11 cellular contexts compared by ENCODE assay signal in the genomic region with DNA sequence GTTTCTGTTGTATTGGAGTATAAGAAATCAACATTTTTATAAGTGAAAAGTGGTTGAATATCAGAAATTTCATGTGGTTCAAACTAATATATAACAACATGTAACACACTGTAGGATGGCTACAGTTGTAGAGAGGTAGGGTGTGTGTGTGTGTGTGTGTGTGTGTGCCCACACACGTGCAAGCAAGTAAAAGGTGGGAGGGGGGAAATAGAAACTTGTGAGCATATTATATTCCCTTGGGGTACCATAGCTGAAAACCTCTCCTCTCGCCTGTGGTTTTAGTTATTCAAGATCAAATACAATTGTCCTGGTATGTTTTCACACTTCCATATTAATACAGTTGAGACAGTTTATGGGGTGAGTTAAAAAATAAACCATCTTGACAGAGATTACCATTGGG. TPM values are rescaled to one million over a fixed set of nuclear protein-coding genes. Genes with fewer than 3 reads are reported as not detected.
DNase-seq lines count a peak whose midpoint lies in the region; ATAC-seq, FAIRE-seq and TF ChIP-seq lines count a peak whose summit lies in the region.
"Had no signal": no experiment of that assay in that cellular context is flagged by ENCODE, and none has a peak within 500 bp of the region (broad histone marks: within the 10 kb centered on the region; RNA-seq: fewer than 3 reads in every experiment).

No MANE protein-coding gene starts in this region.

- no peak for FAIRE-seq in GM12878 (lab: Jason Lieb, UNC)

- H3K36me3 ChIP-seq in heart left ventricle: peaks cover 0 to 29% (median 10%) of the 10 kb centered on the region in 9 donors
- peaks cover 8 to 12% of the 10 kb centered on the region in 2 experiments for H3K36me3 ChIP-seq in HEK293 (ENCODE audit: control insufficient read depth in 2 of 2, insufficient read depth in 1 of 2, low read length in 2 of 2)
- no peaks in the 10 kb centered on the region for H3K36me3 ChIP-seq in GM12878 (ENCODE audit: control insufficient read depth in 2 of 2, insufficient read depth in 2 of 2, low read length in 1 of 2)

- CTCF ChIA-PET in HEK293 (lab: Yijun Ruan, JAX): interaction anchor here (0.6 to 7.6 kb wide), 29 partner anchors 8 to 403 kb away, joined by 3 to 119 read pairs (median 5); partner anchors contain the start of gene MXI1
- CTCF ChIA-PET in GM12878 (lab: Yijun Ruan, JAX): interaction anchor here (0.5 to 6.7 kb wide), 38 partner anchors 9 to 394 kb away, joined by 3 to 105 read pairs (median 4); partner anchors contain the start of gene MXI1

- DNase-seq in heart left ventricle (no peak), Right ventricle myocardium inferior (ENCODE audit: missing footprints) (no peak), GM12878 (ENCODE audit: low read depth, low spot score) (no peak), substantia nigra (lab: John Stamatoyannopoulos, UW) (no peak), NCI-H526 (lab: John Stamatoyannopoulos, UW) (no peak), NCI-H2107 treated with DMSO at 0.1 percent for 48 hours (lab: John Stamatoyannopoulos, UW; ENCODE audit: unreplicated experiment) (no peak)
- no peak for DNase-seq in stimulated activated CD4-positive, alpha-beta T cell treated with anti-CD3 and anti-CD28 coated beads, Interleukin-1b, Interleukin-23, amount 100 ng/mL, for 48 hours
- DNase-seq: 8988T, NCI-H510A had no signal

- no peak overlapping the region for H3K4me3 ChIP-seq in heart left ventricle
- no peak overlapping the region for H3K4me3 ChIP-seq in HEK293 (ENCODE audit: low read depth, low read length)
- no peak overlapping the region for H3K4me3 ChIP-seq in GM12878

- WGBS in heart left ventricle, 4 donors: 61 to 64% (median 63%) methylated on average over 2 of the region's 2 CpGs
- WGBS in GM12878 (ENCODE audit: insufficient coverage, insufficient replicate concordance, low lambda C conversion rate, missing lambda C conversion rate): 29% methylated on average over 2 of the region's 2 CpGs

- ATAC-seq in heart left ventricle: no peak
- no peak for ATAC-seq in Right ventricle myocardium inferior
- no peak for ATAC-seq in GM12878

- no peaks in the 10 kb centered on the region for H3K27me3 ChIP-seq in heart left ventricle
- no peaks in the 10 kb centered on the region; a peak in 1 of 4 replicates for H3K27me3 ChIP-seq in GM12878 (replicated peaks in 1 of 2; ENCODE audit: control insufficient read depth in 2 of 2, insufficient read depth in 2 of 2, low read length in 1 of 2)

- SMC1A ChIA-PET in GM12878 (lab: Charles Lee; ENCODE audit: uncharacterized antibody, unreplicated experiment): interaction anchor here (0.5 to 3.3 kb wide), 36 partner anchors 9 to 395 kb away, joined by 3 to 34 read pairs (median 5); partner anchors contain the start of gene MXI1

- H3K4me2 ChIP-seq in GM12878 (ENCODE audit: control insufficient read depth, insufficient read depth): no peak overlapping the region

- no peak for TF ChIP-seq CTCF in heart left ventricle (IDR thresholded peaks at IDR 0.05)
- no peak for TF ChIP-seq CTCF in HEK293 (tag by site-specific recombination; IDR thresholded peaks at IDR 0.05)
- TF ChIP-seq CTCF in GM12878 (IDR thresholded peaks at IDR 0.05 in 2 of 3, conservative IDR thresholded peaks at IDR 0.05 in 1 of 3; ENCODE audit: control insufficient read depth in 2 of 3, extremely low read depth in 1 of 3, insufficient read depth in 1 of 3, low read depth in 3 of 3, low read length in 3 of 3): no peak

- intact Hi-C loops in heart left ventricle (cut with DNase I): loop anchor here (2.0 to 10.0 kb wide), 12 partner anchors 51 to 396 kb away; partner anchors contain the start of genes MXI1 (in 5 of the 10) and ADD3 (in 1 of the 10)
- intact Hi-C loops in Right ventricle myocardium inferior (cut with DNase I): loop anchor here (2.0 to 10.0 kb wide), 4 partner anchors 52 to 396 kb away; partner anchors contain the start of gene ADD3
- intact Hi-C loops in GM12878 (cut with micrococcal nuclease; ENCODE audit: unreplicated experiment): loop anchor here (2.0 to 10.0 kb wide), 3 partner anchors 36 to 324 kb away; no protein-coding TSS in a partner anchor

- H3K4me1 ChIP-seq in heart left ventricle (peaks cover 5 to 73% (median 44%) of the 10 kb centered on the region in 12 donors), HEK293 (ENCODE audit: control insufficient read depth, insufficient read depth, low read length) (peaks cover 20% of the 10 kb centered on the region), GM12878 (ENCODE audit: control insufficient read depth, insufficient read depth, low read length) (peaks cover 3% of the 10 kb centered on the region; the same call in 1 of the 2 replicates)

- no peak for TF ChIP-seq EP300 in GM12878 (IDR thresholded peaks at IDR 0.05; ENCODE audit: borderline replicate concordance in 1 of 2, control insufficient read depth in 1 of 2, low read depth in 2 of 2, low read length in 2 of 2)

- H4K20me1 ChIP-seq in GM12878 (ENCODE audit: control insufficient read depth, insufficient read depth): no peaks in the 10 kb centered on the region

- no peak for TF ChIP-seq RAD21 in GM12878 (IDR thresholded peaks at IDR 0.05; ENCODE audit: insufficient read depth, low read depth, low read length)

- RAD21 ChIA-PET in GM12878 (lab: Charles Lee; ENCODE audit: unreplicated experiment): interaction anchor here (0.6 to 3.6 kb wide), 14 partner anchors 17 to 397 kb away, joined by 3 to 42 read pairs (median 6); partner anchors contain the start of gene MXI1

- H3K27ac ChIP-seq in heart left ventricle (peak overlapping the region in 8 of 12 donors; percentile 2 to 52 (median 25)), HEK293 (ENCODE audit: extremely low read depth, low read depth, low read length) (no peak overlapping the region), GM12878 (ENCODE audit: control insufficient read depth, insufficient read depth) (no peak overlapping the region), substantia nigra (ENCODE audit: low read depth, low read length, poor library complexity, severe bottlenecking) (peak overlapping the region; percentile 75)
- H3K27ac ChIP-seq: C4-2B had no signal

- no TSS peak for BruUV-seq in GM12878 (replicated peaks; lab: Mats Ljungman, UMichigan)

- TF ChIP-seq POLR2A in heart left ventricle (IDR thresholded peaks at IDR 0.05) (no peak), GM12878 (IDR thresholded peaks at IDR 0.05; ENCODE audit: low read depth, low read length) (no peak)

- H3K9me3 ChIP-seq in heart left ventricle (no peaks in the 10 kb centered on the region), HEK293 (ENCODE audit: control insufficient read depth, insufficient read depth, low read depth, low read length) (no peaks in the 10 kb centered on the region), GM12878 (replicated peaks; ENCODE audit: control insufficient read depth, insufficient read depth, low read length) (no peaks in the 10 kb centered on the region)

- H2AFZ ChIP-seq in GM12878 (ENCODE audit: control insufficient read depth, low read depth, low read length): no peak overlapping the region

- in situ Hi-C loops in GM12878 (cut with MboI): no loop called here

- POLR2A ChIA-PET in HEK293 (lab: Yijun Ruan, JAX) (no interaction called here), GM12878 (lab: Charles Lee) (interaction anchor here (1.4 kb wide), 1 partner anchor 71 kb away, joined by 4 read pairs; the partner anchor contains the start of gene MXI1)

- H3K79me2 ChIP-seq in GM12878 (ENCODE audit: control insufficient read depth, insufficient read depth, low read length): no peaks in the 10 kb centered on the region

- H3K9ac ChIP-seq in GM12878 (ENCODE audit: control insufficient read depth, insufficient read depth, low read length): no peak overlapping the region

TF ChIP-seq in HEK293, 187 proteins besides CTCF, POLR2A, EP300 and RAD21 (continues in another document):
- peak; percentile 50 for TF ChIP-seq ZSCAN4 (tag by site-specific recombination; IDR thresholded peaks at IDR 0.05)

TF ChIP-seq in GM12878, 131 proteins besides CTCF, POLR2A, EP300 and RAD21 (continues in another document):
- no peak for TF ChIP-seq SREBF1 (IDR thresholded peaks at IDR 0.05; ENCODE audit: low read length)

RNA-seq across cellular contexts. Expression of gene SMNDC1, which starts 26.2 kb away (rescaled TPM):
- total RNA-seq in heart left ventricle: 10 to 100 TPM in 7 of 9 donors, 1 to 10 TPM in 2; 5.2 to 23.1 (median 20.7) TPM
- polyA plus RNA-seq in heart left ventricle: 10 to 100 TPM in 1 of 2 donors, 1 to 10 TPM in 1; 7.5 to 13.1 TPM
- total RNA-seq in Right ventricle myocardium inferior: 27.6 TPM
- 36.2 and 40.2 TPM in 2 replicates for total RNA-seq in GM12878 (2013; cell fraction: nucleolus; rRNA removed)
- total RNA-seq in GM12878 (2014; rRNA removed): 4.6 and 7.8 TPM in 2 replicates
- 11.0 and 12.3 TPM in 2 replicates for total RNA-seq in GM12878 (2014; rRNA removed; fragmentation: Illumina TruSeq; extraction: Trizol)
- 32.8 and 37.2 TPM in 2 replicates for total RNA-seq in GM12878 (2021)
- 7.3 TPM for polyA plus RNA-seq in GM12878 (2011; ENCODE audit: low read depth)
- 17.1 and 25.3 TPM in 2 replicates for polyA plus RNA-seq in GM12878 (2011; rRNA removed)
- 6.1 and 6.5 TPM in 2 replicates for polyA plus RNA-seq in GM12878 (2011; cell fraction: cytosol; rRNA removed)
- polyA plus RNA-seq in GM12878 (2011; cell fraction: nucleus; rRNA removed): 10.0 and 12.6 TPM in 2 replicates
- 14.0 and 21.2 TPM in 2 replicates for polyA plus RNA-seq in GM12878 (2012)
- polyA plus RNA-seq in GM12878 (2014; fragmentation: Illumina TruSeq; extraction: Trizol): 35.3 and 44.0 TPM in 2 replicates
- polyA plus RNA-seq in GM12878 (2014; fragmentation: Nextera tagmentation; extraction: Ambion mirVana): 10 to 100 TPM; 10.1 to 12.9 TPM
- 12.5 and 19.1 TPM in 2 replicates for polyA plus RNA-seq in GM12878 (2014; rRNA removed)
- 10 to 100 TPM; 22.7 to 26.5 TPM for polyA plus RNA-seq in GM12878 (2016; fragmentation: Nextera tagmentation; extraction: Ambion mirVana)
- 4.6 and 9.4 TPM in 2 replicates for polyA minus RNA-seq in GM12878 (2011; rRNA and poly(A)+ RNA removed)
- polyA minus RNA-seq in GM12878 (2011; cell fraction: cytosol; rRNA and poly(A)+ RNA removed): 4.4 and 8.5 TPM in 2 replicates
- polyA minus RNA-seq in GM12878 (2011; cell fraction: nucleus; rRNA and poly(A)+ RNA removed): 11.8 and 21.9 TPM in 2 replicates

Comparison
In these comparisons a context has a peak if more than half of its experiments do, and no peak if none do; other contexts are left out.
1. H3K27ac ChIP-seq: peak in heart left ventricle (8 of 12) and substantia nigra (single experiment); none in HEK293 (single experiment) and GM12878 (single experiment).